Comparison of ENCODE assay signal across 16 cellular contexts in the genomic region with DNA sequence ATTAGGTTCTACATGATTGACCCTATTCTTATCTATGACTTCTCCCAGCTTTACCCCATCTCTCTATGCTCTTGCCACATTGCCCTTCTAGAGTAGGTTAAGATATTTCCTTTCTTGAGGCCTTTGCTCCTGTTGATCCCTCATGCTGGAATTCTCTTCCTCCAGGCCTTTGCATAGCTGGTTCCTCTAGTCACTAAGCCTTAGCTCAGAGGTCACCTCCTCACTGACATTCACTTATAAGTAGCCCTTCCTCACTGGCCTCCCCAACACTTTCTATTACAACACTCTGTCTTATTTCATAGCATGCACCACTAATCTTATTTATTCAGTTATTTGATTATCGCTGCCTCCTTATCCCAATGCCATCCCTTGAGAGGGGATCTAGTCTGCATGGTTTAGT.
"Had no signal": no experiment of that assay in that cellular context is flagged by ENCODE, and none has a peak within 500 bp of the region (broad histone marks: within the 10 kb centered on the region; RNA-seq: fewer than 3 reads in every experiment).

No MANE protein-coding gene starts in this region.

- ATAC-seq: left colon; mucosa of descending colon; naive thymus-derived CD8-positive, alpha-beta T cell; stimulated activated naive CD8-positive, alpha-beta T cell treated with anti-CD3 and anti-CD28 coated beads, Interleukin-15, Interleukin-2, amounts not matched to agents 100 U/mL and 50 U/mL, for 24 hours; T-helper 17 cell had no signal

- H3K4me3 ChIP-seq: breast epithelium, mucosa of descending colon, skin epidermis had no signal

- H3K4me1 Mint-ChIP-seq: naive thymus-derived CD8-positive, alpha-beta T cell; T-helper 17 cell had no signal

- H3K4me3 Mint-ChIP-seq: activated CD4-positive, alpha-beta memory T cell treated with anti-CD3 and anti-CD28 coated beads for 36 hours; activated naive CD8-positive, alpha-beta T cell; activated T-cell treated with anti-CD3 and anti-CD28 coated beads, Interleukin-2, amount 50 U/mL, for 24 hours; naive thymus-derived CD8-positive, alpha-beta T cell; T-helper 17 cell had no signal

- H3K27ac ChIP-seq: breast epithelium, epithelial cell of prostate, WERI-Rb-1 had no signal

- H3K9me3 ChIP-seq: breast epithelium, mucosa of descending colon had no signal

- H3K36me3 ChIP-seq: breast epithelium, WERI-Rb-1 had no signal

- H3K36me3 Mint-ChIP-seq: activated CD4-positive, alpha-beta memory T cell treated with anti-CD3 and anti-CD28 coated beads for 36 hours; activated naive CD8-positive, alpha-beta T cell; naive thymus-derived CD8-positive, alpha-beta T cell had no signal

- H3K9me3 Mint-ChIP-seq: activated CD4-positive, alpha-beta memory T cell treated with anti-CD3 and anti-CD28 coated beads for 36 hours; activated T-cell treated with anti-CD3 and anti-CD28 coated beads, Interleukin-2, amount 50 U/mL, for 24 hours had no signal

- H3K27me3 ChIP-seq: breast epithelium had no signal

- H3K4me1 ChIP-seq: breast epithelium had no signal

- DNase-seq: activated CD4-positive, alpha-beta memory T cell treated with anti-CD3 and anti-CD28 coated beads for 36 hours; activated gamma-delta T cell; activated T-cell treated with anti-CD3 and anti-CD28 coated beads, Interleukin-2, amount 50 U/mL, for 24 hours; amygdala; left colon; mucosa of descending colon; naive thymus-derived CD8-positive, alpha-beta T cell; posterior cingulate gyrus; stimulated activated naive CD8-positive, alpha-beta T cell treated with anti-CD3 and anti-CD28 coated beads, Interleukin-15, Interleukin-2, amounts not matched to agents 100 U/mL and 50 U/mL, for 24 hours; T-helper 17 cell; trophoblast cell; WERI-Rb-1 had no signal

- H3K27me3 Mint-ChIP-seq: activated CD4-positive, alpha-beta memory T cell treated with anti-CD3 and anti-CD28 coated beads for 36 hours; activated naive CD8-positive, alpha-beta T cell; activated T-cell treated with anti-CD3 and anti-CD28 coated beads, Interleukin-2, amount 50 U/mL, for 24 hours; T-helper 17 cell had no signal
